ENCODE assay signal across 8 cellular contexts in the genomic region with DNA sequence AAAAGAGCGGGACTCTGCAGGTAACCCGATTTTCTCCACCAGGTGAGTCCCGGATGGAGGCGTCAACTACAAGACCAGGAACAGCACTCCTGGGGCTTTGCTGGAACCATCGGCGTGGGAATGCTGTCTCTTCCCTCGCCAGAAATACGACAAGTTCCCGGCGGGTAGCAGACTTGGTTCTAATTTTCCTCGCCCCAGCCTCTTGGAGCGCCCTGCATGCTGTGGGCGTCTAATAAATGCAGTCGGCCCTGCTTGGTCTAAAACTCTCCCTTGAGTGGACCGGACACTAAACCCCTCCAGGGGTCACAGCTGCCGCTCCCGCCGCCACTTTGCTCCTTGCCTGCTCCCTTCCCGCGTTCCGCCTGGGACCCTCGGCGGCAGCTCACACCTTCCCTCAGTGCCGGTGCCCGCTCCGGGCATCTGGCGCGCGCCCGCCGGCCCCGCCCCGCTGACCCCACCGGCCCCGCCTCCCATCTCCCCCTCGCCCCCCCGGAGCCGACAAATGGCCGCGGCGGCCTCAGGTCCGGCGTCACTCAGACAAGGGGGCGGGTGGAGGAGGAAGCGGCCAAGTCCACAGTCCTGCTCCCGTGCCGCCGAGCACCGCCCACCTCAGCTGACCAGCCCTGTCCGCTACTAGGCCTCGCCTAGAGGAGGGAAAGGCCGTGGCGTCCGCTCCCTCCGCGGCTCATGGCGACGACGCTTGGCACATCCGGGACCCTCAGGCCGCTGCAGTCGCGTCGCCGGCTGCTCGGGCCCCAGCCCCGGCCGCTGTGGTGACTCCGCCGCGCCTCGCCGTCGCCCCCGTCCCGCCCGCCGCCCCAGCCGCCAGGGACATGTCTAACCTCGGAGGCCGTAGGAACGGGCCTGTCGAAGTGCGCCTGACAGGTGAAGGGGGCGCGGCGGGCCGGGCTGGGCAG.
DNase-seq lines count a peak whose midpoint lies in the region; ATAC-seq and TF ChIP-seq lines count a peak whose summit lies in the region.

No MANE protein-coding gene starts in this region.

- ATAC-seq in HG03175 (IDR thresholded peaks at IDR 0.05; ENCODE audit: unreplicated experiment) (peak; percentile 66), left colon (peak; percentile 97), GM21528 (IDR thresholded peaks at IDR 0.05; ENCODE audit: low FRiP score, unreplicated experiment) (no peak)

- in situ Hi-C loops in GM13976 (cut with MboI; ENCODE audit: low sequenced_read_pairs, unreplicated experiment) = no loop called here

- intact Hi-C loops in left colon (cut with DNase I, micrococcal nuclease) = no loop called here

- DNase-seq in GM13976 (ENCODE audit: low spot score) (peak; percentile 90), NCI-H446 treated with DMSO at 0.1 percent for 48 hours (lab: John Stamatoyannopoulos, UW) (peak; percentile 41), dedifferentiated amniotic fluid mesenchymal stem cell (ENCODE audit: extremely low spot score) (peak; percentile 57), left colon (peak; percentile 95 to 98)
- DNase-seq in activated CD4-positive, alpha-beta T cell treated with anti-CD3 and anti-CD28 coated beads, Interleukin-2, amount 50 U/mL, for 1 hour = peak; percentile 70
- DNase-seq in stimulated activated CD4-positive, alpha-beta T cell treated with anti-CD3 and anti-CD28 coated beads, Interleukin-15, amount 100 ng/mL, for 48 hours (ENCODE audit: low read depth in 2 of 2) = peak; percentile 38 to 52

- TF ChIP-seq CTCF in GM13976 (IDR thresholded peaks at IDR 0.05; ENCODE audit: borderline replicate concordance, control extremely low read depth, extremely low read depth, insufficient read depth, missing control alignments) = no peak

Comparison
In these comparisons a context has a peak if more than half of its experiments do, and no peak if none do; other contexts are left out.
1. DNase-seq: peak in every context shown above with its lines; median percentile 96 in left colon; 90 in GM13976; 70 in activated CD4-positive, alpha-beta T cell treated with anti-CD3 and anti-CD28 coated beads, Interleukin-2, amount 50 U/mL, for 1 hour; 57 in dedifferentiated amniotic fluid mesenchymal stem cell; 45 in stimulated activated CD4-positive, alpha-beta T cell treated with anti-CD3 and anti-CD28 coated beads, Interleukin-15, amount 100 ng/mL, for 48 hours; 41 in NCI-H446 treated with DMSO at 0.1 percent for 48 hours.